ENCODE assay signal across 1 cellular context in genomic region chr15:63197626-63198025, GRCh38.
TF ChIP-seq lines count a peak whose summit lies in the region.

No MANE protein-coding gene starts in this region.

TF ChIP-seq in WTC11, 78 proteins besides CTCF, POLR2A, EP300 and RAD21 (continued from another document):
- TF ChIP-seq, protein P1, sequence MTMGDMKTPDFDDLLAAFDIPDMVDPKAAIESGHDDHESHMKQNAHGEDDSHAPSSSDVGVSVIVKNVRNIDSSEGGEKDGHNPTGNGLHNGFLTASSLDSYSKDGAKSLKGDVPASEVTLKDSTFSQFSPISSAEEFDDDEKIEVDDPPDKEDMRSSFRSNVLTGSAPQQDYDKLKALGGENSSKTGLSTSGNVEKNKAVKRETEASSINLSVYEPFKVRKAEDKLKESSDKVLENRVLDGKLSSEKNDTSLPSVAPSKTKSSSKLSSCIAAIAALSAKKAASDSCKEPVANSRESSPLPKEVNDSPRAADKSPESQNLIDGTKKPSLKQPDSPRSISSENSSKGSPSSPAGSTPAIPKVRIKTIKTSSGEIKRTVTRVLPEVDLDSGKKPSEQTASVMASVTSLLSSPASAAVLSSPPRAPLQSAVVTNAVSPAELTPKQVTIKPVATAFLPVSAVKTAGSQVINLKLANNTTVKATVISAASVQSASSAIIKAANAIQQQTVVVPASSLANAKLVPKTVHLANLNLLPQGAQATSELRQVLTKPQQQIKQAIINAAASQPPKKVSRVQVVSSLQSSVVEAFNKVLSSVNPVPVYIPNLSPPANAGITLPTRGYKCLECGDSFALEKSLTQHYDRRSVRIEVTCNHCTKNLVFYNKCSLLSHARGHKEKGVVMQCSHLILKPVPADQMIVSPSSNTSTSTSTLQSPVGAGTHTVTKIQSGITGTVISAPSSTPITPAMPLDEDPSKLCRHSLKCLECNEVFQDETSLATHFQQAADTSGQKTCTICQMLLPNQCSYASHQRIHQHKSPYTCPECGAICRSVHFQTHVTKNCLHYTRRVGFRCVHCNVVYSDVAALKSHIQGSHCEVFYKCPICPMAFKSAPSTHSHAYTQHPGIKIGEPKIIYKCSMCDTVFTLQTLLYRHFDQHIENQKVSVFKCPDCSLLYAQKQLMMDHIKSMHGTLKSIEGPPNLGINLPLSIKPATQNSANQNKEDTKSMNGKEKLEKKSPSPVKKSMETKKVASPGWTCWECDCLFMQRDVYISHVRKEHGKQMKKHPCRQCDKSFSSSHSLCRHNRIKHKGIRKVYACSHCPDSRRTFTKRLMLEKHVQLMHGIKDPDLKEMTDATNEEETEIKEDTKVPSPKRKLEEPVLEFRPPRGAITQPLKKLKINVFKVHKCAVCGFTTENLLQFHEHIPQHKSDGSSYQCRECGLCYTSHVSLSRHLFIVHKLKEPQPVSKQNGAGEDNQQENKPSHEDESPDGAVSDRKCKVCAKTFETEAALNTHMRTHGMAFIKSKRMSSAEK (CRISPR knock-in tag; IDR thresholded peaks at IDR 0.05; ENCODE audit: borderline replicate concordance): no peak
- TF ChIP-seq RORB (CRISPR knock-in tag; IDR thresholded peaks at IDR 0.05): no peak
- TF ChIP-seq JAZF1 (CRISPR knock-in tag; IDR thresholded peaks at IDR 0.05): no peak
- no peak for TF ChIP-seq TEAD1 (CRISPR knock-in tag; IDR thresholded peaks at IDR 0.05)
- TF ChIP-seq TEAD4 (CRISPR knock-in tag; IDR thresholded peaks at IDR 0.05): no peak
- TF ChIP-seq, protein P2, sequence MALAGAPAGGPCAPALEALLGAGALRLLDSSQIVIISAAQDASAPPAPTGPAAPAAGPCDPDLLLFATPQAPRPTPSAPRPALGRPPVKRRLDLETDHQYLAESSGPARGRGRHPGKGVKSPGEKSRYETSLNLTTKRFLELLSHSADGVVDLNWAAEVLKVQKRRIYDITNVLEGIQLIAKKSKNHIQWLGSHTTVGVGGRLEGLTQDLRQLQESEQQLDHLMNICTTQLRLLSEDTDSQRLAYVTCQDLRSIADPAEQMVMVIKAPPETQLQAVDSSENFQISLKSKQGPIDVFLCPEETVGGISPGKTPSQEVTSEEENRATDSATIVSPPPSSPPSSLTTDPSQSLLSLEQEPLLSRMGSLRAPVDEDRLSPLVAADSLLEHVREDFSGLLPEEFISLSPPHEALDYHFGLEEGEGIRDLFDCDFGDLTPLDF (CRISPR knock-in tag; IDR thresholded peaks at IDR 0.05): no peak
- no peak for TF ChIP-seq GRHL2 (CRISPR knock-in tag; IDR thresholded peaks at IDR 0.05; ENCODE audit: insufficient replicate concordance, severe bottlenecking)
- TF ChIP-seq ATF2 (CRISPR knock-in tag; IDR thresholded peaks at IDR 0.05; ENCODE audit: borderline replicate concordance, low read depth): no peak
- TF ChIP-seq JUN (CRISPR knock-in tag; IDR thresholded peaks at IDR 0.05): no peak
- TF ChIP-seq, protein P3, sequence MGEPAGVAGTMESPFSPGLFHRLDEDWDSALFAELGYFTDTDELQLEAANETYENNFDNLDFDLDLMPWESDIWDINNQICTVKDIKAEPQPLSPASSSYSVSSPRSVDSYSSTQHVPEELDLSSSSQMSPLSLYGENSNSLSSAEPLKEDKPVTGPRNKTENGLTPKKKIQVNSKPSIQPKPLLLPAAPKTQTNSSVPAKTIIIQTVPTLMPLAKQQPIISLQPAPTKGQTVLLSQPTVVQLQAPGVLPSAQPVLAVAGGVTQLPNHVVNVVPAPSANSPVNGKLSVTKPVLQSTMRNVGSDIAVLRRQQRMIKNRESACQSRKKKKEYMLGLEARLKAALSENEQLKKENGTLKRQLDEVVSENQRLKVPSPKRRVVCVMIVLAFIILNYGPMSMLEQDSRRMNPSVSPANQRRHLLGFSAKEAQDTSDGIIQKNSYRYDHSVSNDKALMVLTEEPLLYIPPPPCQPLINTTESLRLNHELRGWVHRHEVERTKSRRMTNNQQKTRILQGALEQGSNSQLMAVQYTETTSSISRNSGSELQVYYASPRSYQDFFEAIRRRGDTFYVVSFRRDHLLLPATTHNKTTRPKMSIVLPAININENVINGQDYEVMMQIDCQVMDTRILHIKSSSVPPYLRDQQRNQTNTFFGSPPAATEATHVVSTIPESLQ (CRISPR knock-in tag; IDR thresholded peaks at IDR 0.05): no peak
- TF ChIP-seq, protein P4, sequence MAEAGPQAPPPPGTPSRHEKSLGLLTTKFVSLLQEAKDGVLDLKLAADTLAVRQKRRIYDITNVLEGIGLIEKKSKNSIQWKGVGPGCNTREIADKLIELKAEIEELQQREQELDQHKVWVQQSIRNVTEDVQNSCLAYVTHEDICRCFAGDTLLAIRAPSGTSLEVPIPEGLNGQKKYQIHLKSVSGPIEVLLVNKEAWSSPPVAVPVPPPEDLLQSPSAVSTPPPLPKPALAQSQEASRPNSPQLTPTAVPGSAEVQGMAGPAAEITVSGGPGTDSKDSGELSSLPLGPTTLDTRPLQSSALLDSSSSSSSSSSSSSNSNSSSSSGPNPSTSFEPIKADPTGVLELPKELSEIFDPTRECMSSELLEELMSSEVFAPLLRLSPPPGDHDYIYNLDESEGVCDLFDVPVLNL (CRISPR knock-in tag; IDR thresholded peaks at IDR 0.05; ENCODE audit: borderline replicate concordance, low read depth): no peak
- no peak for TF ChIP-seq NFYB (CRISPR knock-in tag; conservative IDR thresholded peaks at IDR 0.05; ENCODE audit: low read depth)
- TF ChIP-seq, protein P5, sequence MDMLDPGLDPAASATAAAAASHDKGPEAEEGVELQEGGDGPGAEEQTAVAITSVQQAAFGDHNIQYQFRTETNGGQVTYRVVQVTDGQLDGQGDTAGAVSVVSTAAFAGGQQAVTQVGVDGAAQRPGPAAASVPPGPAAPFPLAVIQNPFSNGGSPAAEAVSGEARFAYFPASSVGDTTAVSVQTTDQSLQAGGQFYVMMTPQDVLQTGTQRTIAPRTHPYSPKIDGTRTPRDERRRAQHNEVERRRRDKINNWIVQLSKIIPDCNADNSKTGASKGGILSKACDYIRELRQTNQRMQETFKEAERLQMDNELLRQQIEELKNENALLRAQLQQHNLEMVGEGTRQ (CRISPR knock-in tag; IDR thresholded peaks at IDR 0.05): no peak
- no peak for TF ChIP-seq FOXJ3 (CRISPR knock-in tag; IDR thresholded peaks at IDR 0.05; ENCODE audit: borderline replicate concordance)
- TF ChIP-seq ZNF121 (CRISPR knock-in tag; IDR thresholded peaks at IDR 0.05): no peak
- TF ChIP-seq GABPB1 (CRISPR knock-in tag; IDR thresholded peaks at IDR 0.05): no peak
- no peak for TF ChIP-seq ESRRA (CRISPR knock-in tag; IDR thresholded peaks at IDR 0.05; ENCODE audit: borderline replicate concordance)
- TF ChIP-seq KAT7 (CRISPR knock-in tag; IDR thresholded peaks at IDR 0.05; ENCODE audit: borderline replicate concordance): no peak
